In the genomic region with DNA sequence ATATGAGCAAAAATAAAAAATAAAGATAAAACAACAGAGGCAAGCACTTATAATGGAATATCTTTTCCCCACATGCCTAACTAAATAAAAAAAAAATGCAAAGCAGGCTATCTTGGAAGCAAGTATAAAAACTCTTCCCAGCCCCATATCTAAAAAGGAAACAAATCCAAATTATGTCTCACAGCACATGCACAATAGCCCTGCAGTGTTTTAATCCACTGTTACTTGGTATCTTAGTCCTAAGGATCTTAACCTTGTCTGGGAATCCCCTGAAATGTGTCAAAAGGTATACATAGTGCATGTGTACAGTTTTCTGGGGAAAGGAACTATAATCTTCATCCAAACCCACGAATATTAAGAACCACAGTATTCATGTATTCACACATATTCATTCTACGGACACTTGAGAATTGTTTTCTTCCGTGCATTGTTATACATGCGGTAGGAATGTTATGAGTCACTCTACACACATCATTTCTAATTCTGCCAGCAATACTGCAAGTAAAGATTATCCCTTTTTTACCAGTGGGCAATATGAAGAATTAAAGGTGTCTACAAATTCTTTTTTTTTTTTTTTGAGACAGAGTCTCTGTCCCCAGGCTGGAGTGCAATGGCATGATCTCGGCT, we compare ENCODE assay signal across 12 cellular contexts. TPM values are rescaled to one million over a fixed set of nuclear protein-coding genes. Genes with fewer than 3 reads are reported as not detected.
DNase-seq lines count a peak whose midpoint lies in the region; ATAC-seq, FAIRE-seq and TF ChIP-seq lines count a peak whose summit lies in the region.
"Had no signal": no experiment of that assay in that cellular context is flagged by ENCODE, and none has a peak within 500 bp of the region (broad histone marks: within the 10 kb centered on the region; RNA-seq: fewer than 3 reads in every experiment).

No MANE protein-coding gene starts in this region.

- peaks cover 2% of the 10 kb centered on the region for H3K4me1 Mint-ChIP-seq in activated CD4-positive, alpha-beta T cell treated with anti-CD3 and anti-CD28 coated beads, Interleukin-2, amount 10 ng/mL, durations not matched to agents 24 days and 14 days

- H3K4me3 Mint-ChIP-seq in activated CD4-positive, alpha-beta T cell treated with anti-CD3 and anti-CD28 coated beads, Interleukin-2, amount 10 ng/mL, durations not matched to agents 24 days and 14 days, result no peak overlapping the region
- H3K4me3 Mint-ChIP-seq: H9 had no signal

- TF ChIP-seq CTCF in GM12878 (IDR thresholded peaks at IDR 0.05 in 2 of 3, conservative IDR thresholded peaks at IDR 0.05 in 1 of 3; ENCODE audit: control insufficient read depth in 2 of 3, extremely low read depth in 1 of 3, insufficient read depth in 1 of 3, low read depth in 3 of 3, low read length in 3 of 3), result no peak

- no peak overlapping the region for H3K9ac ChIP-seq in GM12878 (ENCODE audit: control insufficient read depth, insufficient read depth, low read length)

- no peak for TF ChIP-seq RAD21 in GM12878 (IDR thresholded peaks at IDR 0.05; ENCODE audit: insufficient read depth, low read depth, low read length)

- in situ Hi-C loops in GM12878 (cut with MboI) (no loop called here), KBM-7 (cut with MboI; ENCODE audit: low pct_unique_long_range_greater_than_20kb, low sequenced_read_pairs) (no loop called here)

- no peak overlapping the region for H2AFZ ChIP-seq in GM12878 (ENCODE audit: control insufficient read depth, low read depth, low read length)

- peaks cover 8% of the 10 kb centered on the region for H3K27me3 Mint-ChIP-seq in activated CD4-positive, alpha-beta T cell treated with anti-CD3 and anti-CD28 coated beads, Interleukin-2, amount 10 ng/mL, durations not matched to agents 24 days and 14 days

- H3K79me2 ChIP-seq in GM12878 (ENCODE audit: control insufficient read depth, insufficient read depth, low read length), result no peaks in the 10 kb centered on the region

- peak; percentile 4 for DNase-seq in activated CD4-positive, alpha-beta T cell treated with anti-CD3 and anti-CD28 coated beads, Interleukin-2, amount 10 ng/mL, durations not matched to agents 24 days and 14 days
- DNase-seq in activated CD4-positive, alpha-beta T cell treated with anti-CD3 and anti-CD28 coated beads for 48 hours, result no peak
- DNase-seq in GM12878 (ENCODE audit: low read depth, low spot score) (peak; percentile 38), stromal cell of bone marrow (ENCODE audit: low read depth) (peak; percentile 57), KBM-7 (no peak), SIG-M5 treated with dmso at 0.1 percent for 504 hours (lab: John Stamatoyannopoulos, UW; ENCODE audit: unreplicated experiment) (no peak), NCI-H82 treated with DMSO at 0.1 percent for 48 hours (lab: John Stamatoyannopoulos, UW; ENCODE audit: unreplicated experiment) (no peak)
- DNase-seq: H9, NCI-H524 treated with DMSO at 0.1 percent for 48 hours, small intestine had no signal

- intact Hi-C loops in activated CD4-positive, alpha-beta T cell treated with anti-CD3 and anti-CD28 coated beads, Interleukin-2, amount 10 ng/mL, durations not matched to agents 24 days and 14 days (cut with micrococcal nuclease), result no loop called here
- intact Hi-C loops in GM12878 (cut with micrococcal nuclease; ENCODE audit: unreplicated experiment), result no loop called here

- SMC1A ChIA-PET in GM12878 (lab: Charles Lee; ENCODE audit: uncharacterized antibody, unreplicated experiment), result interaction anchor here (0.7 to 3.2 kb wide), 6 partner anchors 18 to 144 kb away, joined by 3 to 14 read pairs (median 6); no protein-coding TSS in a partner anchor

- no peaks in the 10 kb centered on the region for H3K27me3 ChIP-seq in GM12878 (replicated peaks in 1 of 2; ENCODE audit: control insufficient read depth in 2 of 2, insufficient read depth in 2 of 2, low read length in 1 of 2)

- ATAC-seq in HG03097 (IDR thresholded peaks at IDR 0.05; ENCODE audit: low FRiP score, unreplicated experiment), result peak; percentile 36
- peak; percentile 55 for ATAC-seq in GM12878

- no peak overlapping the region for H3K4me2 ChIP-seq in GM12878 (ENCODE audit: control insufficient read depth, insufficient read depth)

- H3K36me3 ChIP-seq in GM12878 (ENCODE audit: control insufficient read depth in 2 of 2, insufficient read depth in 2 of 2, low read length in 1 of 2), result no peaks in the 10 kb centered on the region

- POLR2A ChIA-PET in GM12878 (lab: Charles Lee), result interaction anchor here (0.7 kb wide), 1 partner anchor 46 kb away, joined by 4 read pairs; no protein-coding TSS in a partner anchor

- CTCF ChIA-PET in GM12878 (lab: Yijun Ruan, JAX), result interaction anchor here (1.6 to 3.1 kb wide), 2 partner anchors 23 to 25 kb away, joined by 4 to 13 read pairs; no protein-coding TSS in a partner anchor

- no peak overlapping the region for H3K27ac Mint-ChIP-seq in activated CD4-positive, alpha-beta T cell treated with anti-CD3 and anti-CD28 coated beads, Interleukin-2, amount 10 ng/mL, durations not matched to agents 24 days and 14 days
- H3K27ac Mint-ChIP-seq: H9 had no signal

- FAIRE-seq in GM12878 (lab: Jason Lieb, UNC), result no peak

- BruUV-seq in GM12878 (replicated peaks; lab: Mats Ljungman, UMichigan), result no TSS peak

- RAD21 ChIA-PET in GM12878 (lab: Charles Lee; ENCODE audit: unreplicated experiment), result interaction anchor here (1.3 kb wide), 1 partner anchor 25 kb away, joined by 3 read pairs; no protein-coding TSS in a partner anchor

- H3K9me3 ChIP-seq in GM12878 (replicated peaks; ENCODE audit: control insufficient read depth, insufficient read depth, low read length), result no peaks in the 10 kb centered on the region; the same call in 2 of the 3 replicates

- no peak for TF ChIP-seq POLR2A in GM12878 (IDR thresholded peaks at IDR 0.05; ENCODE audit: low read depth, low read length)

- WGBS in GM12878 (ENCODE audit: insufficient coverage, insufficient replicate concordance, low lambda C conversion rate, missing lambda C conversion rate), result 22% methylated on average over 5 of the region's 5 CpGs

- no peak overlapping the region for H3K4me3 ChIP-seq in GM12878

- no peak overlapping the region for H3K27ac ChIP-seq in GM12878 (ENCODE audit: control insufficient read depth, insufficient read depth)
- H3K27ac ChIP-seq: 22Rv1 had no signal

- peak; percentile 55 to 63; a peak in 3 of 4 replicates for TF ChIP-seq EP300 in GM12878 (IDR thresholded peaks at IDR 0.05; ENCODE audit: borderline replicate concordance in 1 of 2, control insufficient read depth in 1 of 2, low read depth in 2 of 2, low read length in 2 of 2)

- peaks cover 26% of the 10 kb centered on the region for H3K4me1 ChIP-seq in GM12878 (ENCODE audit: control insufficient read depth, insufficient read depth, low read length)

- no peaks in the 10 kb centered on the region for H4K20me1 ChIP-seq in GM12878 (ENCODE audit: control insufficient read depth, insufficient read depth)

- H3K9me3 Mint-ChIP-seq in activated CD4-positive, alpha-beta T cell treated with anti-CD3 and anti-CD28 coated beads, Interleukin-2, amount 10 ng/mL, durations not matched to agents 24 days and 14 days, result no peaks in the 10 kb centered on the region

- no peaks in the 10 kb centered on the region for H3K36me3 Mint-ChIP-seq in activated CD4-positive, alpha-beta T cell treated with anti-CD3 and anti-CD28 coated beads, Interleukin-2, amount 10 ng/mL, durations not matched to agents 24 days and 14 days (ENCODE audit: low read depth)

TF ChIP-seq in GM12878, 131 proteins besides CTCF, POLR2A, EP300 and RAD21 (continues in another document):
- peak; percentile 66; the same call in 1 of the 2 replicates for TF ChIP-seq ZBED1 (IDR thresholded peaks at IDR 0.05; ENCODE audit: borderline replicate concordance)
- no peak for TF ChIP-seq TCF3 (IDR thresholded peaks at IDR 0.05; ENCODE audit: borderline replicate concordance, insufficient read depth, low read depth, low read length)
- peak; percentile 65; the same call in 1 of the 2 replicates for TF ChIP-seq MTA2 (IDR thresholded peaks at IDR 0.05; ENCODE audit: low read depth)
- TF ChIP-seq, protein P1, sequence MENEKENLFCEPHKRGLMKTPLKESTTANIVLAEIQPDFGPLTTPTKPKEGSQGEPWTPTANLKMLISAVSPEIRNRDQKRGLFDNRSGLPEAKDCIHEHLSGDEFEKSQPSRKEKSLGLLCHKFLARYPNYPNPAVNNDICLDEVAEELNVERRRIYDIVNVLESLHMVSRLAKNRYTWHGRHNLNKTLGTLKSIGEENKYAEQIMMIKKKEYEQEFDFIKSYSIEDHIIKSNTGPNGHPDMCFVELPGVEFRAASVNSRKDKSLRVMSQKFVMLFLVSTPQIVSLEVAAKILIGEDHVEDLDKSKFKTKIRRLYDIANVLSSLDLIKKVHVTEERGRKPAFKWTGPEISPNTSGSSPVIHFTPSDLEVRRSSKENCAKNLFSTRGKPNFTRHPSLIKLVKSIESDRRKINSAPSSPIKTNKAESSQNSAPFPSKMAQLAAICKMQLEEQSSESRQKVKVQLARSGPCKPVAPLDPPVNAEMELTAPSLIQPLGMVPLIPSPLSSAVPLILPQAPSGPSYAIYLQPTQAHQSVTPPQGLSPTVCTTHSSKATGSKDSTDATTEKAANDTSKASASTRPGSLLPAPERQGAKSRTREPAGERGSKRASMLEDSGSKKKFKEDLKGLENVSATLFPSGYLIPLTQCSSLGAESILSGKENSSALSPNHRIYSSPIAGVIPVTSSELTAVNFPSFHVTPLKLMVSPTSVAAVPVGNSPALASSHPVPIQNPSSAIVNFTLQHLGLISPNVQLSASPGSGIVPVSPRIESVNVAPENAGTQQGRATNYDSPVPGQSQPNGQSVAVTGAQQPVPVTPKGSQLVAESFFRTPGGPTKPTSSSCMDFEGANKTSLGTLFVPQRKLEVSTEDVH (IDR thresholded peaks at IDR 0.05; ENCODE audit: low read depth, partially characterized antibody), result no peak

RNA-seq across cellular contexts. Expression of a gene that starts 47.8 kb away (rescaled TPM):
- 33.8 and 36.5 TPM in 2 replicates for total RNA-seq in activated CD4-positive, alpha-beta T cell treated with anti-CD3 and anti-CD28 coated beads, Interleukin-2, amount 10 ng/mL, durations not matched to agents 24 days and 14 days
- total RNA-seq in GM12878 (2013; cell fraction: nucleolus; rRNA removed), result 85.2 and 85.6 TPM in 2 replicates
- total RNA-seq in GM12878 (2014; rRNA removed) (46.3 and 49.5 TPM in 2 replicates), GM12878 (2014; rRNA removed; fragmentation: Illumina TruSeq; extraction: Trizol) (67.9 and 72.5 TPM in 2 replicates), GM12878 (2021) (43.9 and 53.0 TPM in 2 replicates)
- polyA plus RNA-seq in GM12878 (2011; ENCODE audit: low read depth), result 42.2 TPM
- polyA plus RNA-seq in GM12878 (2011; rRNA removed) (62.5 and 69.6 TPM in 2 replicates), GM12878 (2014; fragmentation: Illumina TruSeq; extraction: Trizol) (68.6 and 83.8 TPM in 2 replicates), GM12878 (2014; fragmentation: Nextera tagmentation; extraction: Ambion mirVana) (10 to 100 TPM; 59.3 to 63.5 TPM), GM12878 (2014; rRNA removed) (41.1 and 51.9 TPM in 2 replicates), GM12878 (2016; fragmentation: Nextera tagmentation; extraction: Ambion mirVana) (10 to 100 TPM; 84.1 to 84.3 TPM)
- polyA plus RNA-seq in GM12878 (2011; cell fraction: cytosol; rRNA removed), result 19.3 and 31.2 TPM in 2 replicates
- 16.2 and 18.3 TPM in 2 replicates for polyA plus RNA-seq in GM12878 (2011; cell fraction: nucleus; rRNA removed)
- 56.0 and 57.2 TPM in 2 replicates for polyA plus RNA-seq in GM12878 (2012)
- polyA minus RNA-seq in GM12878 (2011; rRNA and poly(A)+ RNA removed), result 37.2 and 48.9 TPM in 2 replicates
- 22.3 and 34.7 TPM in 2 replicates for polyA minus RNA-seq in GM12878 (2011; cell fraction: cytosol; rRNA and poly(A)+ RNA removed)
- polyA minus RNA-seq in GM12878 (2011; cell fraction: nucleus; rRNA and poly(A)+ RNA removed), result 26.7 and 36.3 TPM in 2 replicates

Comparison
In these comparisons a context has a peak if more than half of its experiments do, and no peak if none do; other contexts are left out.
1. DNase-seq: peak in activated CD4-positive, alpha-beta T cell treated with anti-CD3 and anti-CD28 coated beads, Interleukin-2, amount 10 ng/mL, durations not matched to agents 24 days and 14 days (single experiment), GM12878 (single experiment) and stromal cell of bone marrow (single experiment); none in activated CD4-positive, alpha-beta T cell treated with anti-CD3 and anti-CD28 coated beads for 48 hours (single experiment), KBM-7 (single experiment), SIG-M5 treated with dmso at 0.1 percent for 504 hours (single experiment) and NCI-H82 treated with DMSO at 0.1 percent for 48 hours (single experiment).